8 cellular contexts compared by ENCODE assay signal in genomic region chr2:64144057-64145013, GRCh38. TPM values are rescaled to one million over a fixed set of nuclear protein-coding genes. Genes with fewer than 3 reads are reported as not detected.
A peak's percentile ranks its signal among the peaks of the same experiment; 100 is the strongest.
DNase-seq lines count a peak whose midpoint lies in the region; ATAC-seq and TF ChIP-seq lines count a peak whose summit lies in the region.

Gene PELI1 (minus strand): TSS chr2:64144420. CDS start chr2:64108310, 36,110 bp downstream.

- DNase-seq in EL (peak; percentile 96), GM23338 (ENCODE audit: low spot score) (peak; percentile 99), LHCN-M2 (ENCODE audit: low read depth) (peak; percentile 96), RPMI7951 (ENCODE audit: low read depth) (peak; percentile 98), fibroblast of lung (ENCODE audit: low read depth in 2 of 2) (peak; percentile 98)
- DNase-seq in activated T-helper 1 cell treated with anti-CD3 and anti-CD28 coated beads, Interleukin-12 subunit alpha, Interleukin-12 subunit beta, Interleukin-2, Interleukin-4 antibody, amounts not matched to agents 30 ng/mL and 10 ng/mL and 1 ng/mL, durations not matched to agents 14 hours and 24 hours and 36 hours (ENCODE audit: low spot score), result peak; percentile 90
- peak; percentile 82 to 97 (median 90) for DNase-seq in naive thymus-derived CD8-positive, alpha-beta T cell
- peak; percentile 88 to 95 (median 93) for DNase-seq in stimulated activated naive CD4-positive, alpha-beta T cell (lab: John Stamatoyannopoulos, UW)

- H2AFZ ChIP-seq in GM23338, result no peak within 1 kb of the TSS
- H2AFZ ChIP-seq in fibroblast of lung (ENCODE audit: low read length), result peak within 1 kb of the TSS; percentile 69

- TF ChIP-seq CTCF in GM23338 (conservative IDR thresholded peaks at IDR 0.05; ENCODE audit: low read depth in 2 of 2), result peak in 1 of 2 experiments; percentile 53; a peak in 2 of 4 replicates
- peak in 1 of 2 donors; percentile 3 for TF ChIP-seq CTCF in fibroblast of lung (conservative IDR thresholded peaks at IDR 0.05 in 1 of 2, IDR thresholded peaks at IDR 0.05 in 1 of 2; ENCODE audit: low read depth in 1 of 2, low read length in 2 of 2)

- intact Hi-C loops in activated T-helper 1 cell treated with anti-CD3 and anti-CD28 coated beads, Interleukin-12 subunit alpha, Interleukin-12 subunit beta, Interleukin-2, Interleukin-4 antibody, amounts not matched to agents 30 ng/mL and 10 ng/mL and 1 ng/mL, durations not matched to agents 14 hours and 24 hours and 36 hours (cut with micrococcal nuclease), result loop anchor here (1.0 to 10.0 kb wide), 10 partner anchors 22 to 840 kb away; partner anchors contain the start of genes AFTPH, MDH1, SLC1A4 and UGP2

- H3K4me1 Mint-ChIP-seq in GM23338, result peaks cover 31% of the 10 kb centered on the region
- peaks cover 28% of the 10 kb centered on the region for H3K4me1 Mint-ChIP-seq in activated T-helper 1 cell treated with anti-CD3 and anti-CD28 coated beads, Interleukin-12 subunit alpha, Interleukin-12 subunit beta, Interleukin-2, Interleukin-4 antibody, amounts not matched to agents 30 ng/mL and 10 ng/mL and 1 ng/mL, durations not matched to agents 14 hours and 24 hours and 36 hours (ENCODE audit: low read depth)
- H3K4me1 Mint-ChIP-seq in naive thymus-derived CD8-positive, alpha-beta T cell, result peaks cover 12 to 31% (median 31%) of the 10 kb centered on the region in 4 donors

- peak; percentile 89 for ATAC-seq in GM23338
- ATAC-seq in naive thymus-derived CD8-positive, alpha-beta T cell, result peak; percentile 88 to 89

- no peaks in the 10 kb centered on the region for H3F3A ChIP-seq in GM23338 (replicated peaks; ENCODE audit: low read depth)

- H3K9ac ChIP-seq in fibroblast of lung (ENCODE audit: insufficient read depth, low read length), result peak within 1 kb of the TSS; percentile 87

- H3K4me1 ChIP-seq in GM23338 (ENCODE audit: insufficient read depth) (peaks cover 33% of the 10 kb centered on the region), fibroblast of lung (ENCODE audit: control insufficient read depth, extremely low read depth, insufficient read depth, low read length) (peaks cover 5% of the 10 kb centered on the region)

- peaks cover 8% of the 10 kb centered on the region; the same call in 2 of the 3 replicates for H3K36me3 Mint-ChIP-seq in GM23338 (ENCODE audit: low read depth)
- H3K36me3 Mint-ChIP-seq in activated T-helper 1 cell treated with anti-CD3 and anti-CD28 coated beads, Interleukin-12 subunit alpha, Interleukin-12 subunit beta, Interleukin-2, Interleukin-4 antibody, amounts not matched to agents 30 ng/mL and 10 ng/mL and 1 ng/mL, durations not matched to agents 14 hours and 24 hours and 36 hours (ENCODE audit: low read depth), result peaks cover 21% of the 10 kb centered on the region
- H3K36me3 Mint-ChIP-seq in naive thymus-derived CD8-positive, alpha-beta T cell, result peaks cover 0 to 5% (median 0%) of the 10 kb centered on the region in 3 donors

- H3K27me3 Mint-ChIP-seq in GM23338 (ENCODE audit: insufficient read depth, low read depth, poor library complexity), result peaks cover 3% of the 10 kb centered on the region
- H3K27me3 Mint-ChIP-seq in activated T-helper 1 cell treated with anti-CD3 and anti-CD28 coated beads, Interleukin-12 subunit alpha, Interleukin-12 subunit beta, Interleukin-2, Interleukin-4 antibody, amounts not matched to agents 30 ng/mL and 10 ng/mL and 1 ng/mL, durations not matched to agents 14 hours and 24 hours and 36 hours (ENCODE audit: insufficient read depth), result peaks cover 3% of the 10 kb centered on the region
- no peaks in the 10 kb centered on the region for H3K27me3 Mint-ChIP-seq in naive thymus-derived CD8-positive, alpha-beta T cell

- no peaks in the 10 kb centered on the region for H3K9me3 ChIP-seq in fibroblast of lung (ENCODE audit: control insufficient read depth, insufficient read depth, low read depth, low read length)

- peak within 1 kb of the TSS; percentile 62; the same call in 1 of the 2 replicates for H3K27ac ChIP-seq in GM23338 (ENCODE audit: low read depth)
- H3K27ac ChIP-seq in fibroblast of lung (ENCODE audit: insufficient read depth, low read length), result peak within 1 kb of the TSS; percentile 88

- H3K27ac Mint-ChIP-seq in GM23338, result peak within 1 kb of the TSS; percentile 92
- peak within 1 kb of the TSS; percentile 97 for H3K27ac Mint-ChIP-seq in activated T-helper 1 cell treated with anti-CD3 and anti-CD28 coated beads, Interleukin-12 subunit alpha, Interleukin-12 subunit beta, Interleukin-2, Interleukin-4 antibody, amounts not matched to agents 30 ng/mL and 10 ng/mL and 1 ng/mL, durations not matched to agents 14 hours and 24 hours and 36 hours
- peak within 1 kb of the TSS; percentile 93 to 98 (median 97) for H3K27ac Mint-ChIP-seq in naive thymus-derived CD8-positive, alpha-beta T cell

- POLR2A ChIA-PET in naive thymus-derived CD8-positive, alpha-beta T cell (lab: Charles Lee), result interaction anchor here (0.5 to 2.9 kb wide), 5 partner anchors 10 to 309 kb away, joined by 3 to 22 read pairs (median 4); no protein-coding TSS in a partner anchor

- peak within 1 kb of the TSS; percentile 82 for H3K4me3 ChIP-seq in GM23338
- H3K4me3 ChIP-seq in fibroblast of lung (replicated peaks in 1 of 4; ENCODE audit: control extremely low read depth in 1 of 4, insufficient read depth in 1 of 4, low read depth in 3 of 4, low read length in 4 of 4), result peak within 1 kb of the TSS; percentile 82 to 98 (median 86)

- H3K36me3 ChIP-seq in GM23338 (ENCODE audit: insufficient read depth), result no peaks in the 10 kb centered on the region
- H3K36me3 ChIP-seq in fibroblast of lung (ENCODE audit: control insufficient read depth, insufficient read depth, low read length), result no peaks in the 10 kb centered on the region

- no peaks in the 10 kb centered on the region for H3K9me2 ChIP-seq in GM23338 (ENCODE audit: insufficient read depth)

- H3K27me3 ChIP-seq in GM23338 (ENCODE audit: insufficient read depth) (no peaks in the 10 kb centered on the region), fibroblast of lung (ENCODE audit: control insufficient read depth, insufficient read depth, low read length) (no peaks in the 10 kb centered on the region)

- H3K4me2 ChIP-seq in GM23338, result peak within 1 kb of the TSS; percentile 91
- H3K4me2 ChIP-seq in fibroblast of lung (ENCODE audit: extremely low read depth, insufficient read depth, low read length), result peak within 1 kb of the TSS; percentile 94

- H4K20me1 ChIP-seq in GM23338 (replicated peaks; ENCODE audit: insufficient read depth), result peaks cover 2% of the 10 kb centered on the region; the same call in 1 of the 2 replicates
- H4K20me1 ChIP-seq in fibroblast of lung (ENCODE audit: control insufficient read depth, extremely low read depth, insufficient read depth, low read length), result no peaks in the 10 kb centered on the region

- H3K79me2 ChIP-seq in GM23338 (replicated peaks; ENCODE audit: insufficient read depth), result peaks cover 43% of the 10 kb centered on the region
- H3K79me2 ChIP-seq in fibroblast of lung (ENCODE audit: control insufficient read depth, insufficient read depth, low read length), result peaks cover 32% of the 10 kb centered on the region

- no peaks in the 10 kb centered on the region for H3K9me3 Mint-ChIP-seq in GM23338
- no peaks in the 10 kb centered on the region for H3K9me3 Mint-ChIP-seq in activated T-helper 1 cell treated with anti-CD3 and anti-CD28 coated beads, Interleukin-12 subunit alpha, Interleukin-12 subunit beta, Interleukin-2, Interleukin-4 antibody, amounts not matched to agents 30 ng/mL and 10 ng/mL and 1 ng/mL, durations not matched to agents 14 hours and 24 hours and 36 hours
- H3K9me3 Mint-ChIP-seq in naive thymus-derived CD8-positive, alpha-beta T cell, result no peaks in the 10 kb centered on the region

- H3K4me3 Mint-ChIP-seq in GM23338, result peak within 1 kb of the TSS; percentile 93
- peak within 1 kb of the TSS; percentile 98 for H3K4me3 Mint-ChIP-seq in activated T-helper 1 cell treated with anti-CD3 and anti-CD28 coated beads, Interleukin-12 subunit alpha, Interleukin-12 subunit beta, Interleukin-2, Interleukin-4 antibody, amounts not matched to agents 30 ng/mL and 10 ng/mL and 1 ng/mL, durations not matched to agents 14 hours and 24 hours and 36 hours
- H3K4me3 Mint-ChIP-seq in naive thymus-derived CD8-positive, alpha-beta T cell, result peak within 1 kb of the TSS; percentile 89 to 99 (median 96)

TF ChIP-seq in GM23338, 12 proteins besides CTCF, POLR2A, EP300 and RAD21 (continues in another document):
- TF ChIP-seq POLR2AphosphoS5 (IDR thresholded peaks at IDR 0.05; ENCODE audit: low read depth) (peak; percentile 99), JUNB (IDR thresholded peaks at IDR 0.05; ENCODE audit: unreplicated experiment) (no peak)

RNA-seq across cellular contexts. Expression of gene PELI1, which starts in this region (rescaled TPM):
- total RNA-seq in GM23338 (2014; rRNA removed; shearing (Covaris generic)), result 56.6 and 61.8 TPM in 2 replicates
- polyA plus RNA-seq in GM23338 (2016; fragmentation: Nextera tagmentation; extraction: Ambion mirVana) (25.9 and 32.4 TPM in 2 replicates), fibroblast of lung (3.6 and 7.7 TPM in 2 replicates)
- total RNA-seq in LHCN-M2 (2014; rRNA removed) (2.8 and 4.5 TPM in 2 replicates), fibroblast of lung (5.9 and 7.4 TPM in 2 replicates)
- 0.74 TPM for polyA plus RNA-seq in LHCN-M2 (2012)
- 4.6 and 6.2 TPM in 2 replicates for total RNA-seq in RPMI7951 (2014; rRNA removed; shearing (Covaris generic))
- total RNA-seq in activated T-helper 1 cell treated with anti-CD3 and anti-CD28 coated beads, Interleukin-12 subunit alpha, Interleukin-12 subunit beta, Interleukin-2, Interleukin-4 antibody, amounts not matched to agents 30 ng/mL and 10 ng/mL and 1 ng/mL, durations not matched to agents 14 hours and 24 hours and 36 hours, result 47.1 and 50.4 TPM in 2 replicates
- 1.8 and 3.5 TPM in 2 replicates for polyA plus RNA-seq in fibroblast of lung (2012)
- polyA minus RNA-seq in fibroblast of lung (ENCODE audit: low replicate concordance), result 0.67 and 1.6 TPM in 2 replicates
- 10 to 100 TPM; 26.9 to 27.8 TPM for total RNA-seq in naive thymus-derived CD8-positive, alpha-beta T cell
- 1 to 10 TPM; 4.7 to 5.8 (median 5.3) TPM for polyA plus RNA-seq in naive thymus-derived CD8-positive, alpha-beta T cell

Comparison
In these comparisons a context has a peak if more than half of its experiments do, and no peak if none do; other contexts are left out.
1. Peak in every context shown above with its lines: DNase-seq, ATAC-seq, H3K4me3 ChIP-seq and H3K27ac ChIP-seq.